Comparison of ENCODE assay signal across 1 cellular context in the genomic region with DNA sequence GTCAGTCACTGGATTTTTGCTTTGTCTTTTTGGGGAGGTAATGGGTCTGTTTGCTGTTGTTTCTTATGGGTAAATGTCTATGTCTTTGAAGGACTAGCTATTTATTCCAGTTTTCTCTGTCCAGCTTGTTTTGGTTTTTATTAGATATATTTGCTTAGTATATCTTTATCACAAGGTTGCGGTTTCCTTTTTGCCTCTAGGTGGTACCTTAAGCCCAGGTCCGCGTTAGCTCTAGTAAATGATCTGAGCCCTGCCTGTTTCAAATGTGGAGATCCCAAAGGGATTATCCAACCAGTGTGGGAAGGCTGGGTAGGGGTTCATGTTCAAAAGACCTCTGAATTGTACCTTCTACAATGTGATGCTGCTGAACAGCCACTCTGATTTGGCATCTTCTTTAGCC.
TF ChIP-seq lines count a peak whose summit lies in the region.

No MANE protein-coding gene starts in this region.

TF ChIP-seq in HCT116, 20 proteins besides CTCF, POLR2A, EP300 and RAD21:
- no peak for TF ChIP-seq CBX3 (IDR thresholded peaks at IDR 0.05; ENCODE audit: low read depth)
- no peak for TF ChIP-seq YY1 (IDR thresholded peaks at IDR 0.05; ENCODE audit: extremely low read depth, insufficient replicate concordance, low read depth, low read length)
- no peak for TF ChIP-seq ATF3 (IDR thresholded peaks at IDR 0.05)
- no peak for TF ChIP-seq POLR2AphosphoS5 (IDR thresholded peaks at IDR 0.05; ENCODE audit: low read depth, low read length)
- TF ChIP-seq, protein P1, sequence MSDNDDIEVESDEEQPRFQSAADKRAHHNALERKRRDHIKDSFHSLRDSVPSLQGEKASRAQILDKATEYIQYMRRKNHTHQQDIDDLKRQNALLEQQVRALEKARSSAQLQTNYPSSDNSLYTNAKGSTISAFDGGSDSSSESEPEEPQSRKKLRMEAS (IDR thresholded peaks at IDR 0.05): no peak
